In the genomic region with DNA sequence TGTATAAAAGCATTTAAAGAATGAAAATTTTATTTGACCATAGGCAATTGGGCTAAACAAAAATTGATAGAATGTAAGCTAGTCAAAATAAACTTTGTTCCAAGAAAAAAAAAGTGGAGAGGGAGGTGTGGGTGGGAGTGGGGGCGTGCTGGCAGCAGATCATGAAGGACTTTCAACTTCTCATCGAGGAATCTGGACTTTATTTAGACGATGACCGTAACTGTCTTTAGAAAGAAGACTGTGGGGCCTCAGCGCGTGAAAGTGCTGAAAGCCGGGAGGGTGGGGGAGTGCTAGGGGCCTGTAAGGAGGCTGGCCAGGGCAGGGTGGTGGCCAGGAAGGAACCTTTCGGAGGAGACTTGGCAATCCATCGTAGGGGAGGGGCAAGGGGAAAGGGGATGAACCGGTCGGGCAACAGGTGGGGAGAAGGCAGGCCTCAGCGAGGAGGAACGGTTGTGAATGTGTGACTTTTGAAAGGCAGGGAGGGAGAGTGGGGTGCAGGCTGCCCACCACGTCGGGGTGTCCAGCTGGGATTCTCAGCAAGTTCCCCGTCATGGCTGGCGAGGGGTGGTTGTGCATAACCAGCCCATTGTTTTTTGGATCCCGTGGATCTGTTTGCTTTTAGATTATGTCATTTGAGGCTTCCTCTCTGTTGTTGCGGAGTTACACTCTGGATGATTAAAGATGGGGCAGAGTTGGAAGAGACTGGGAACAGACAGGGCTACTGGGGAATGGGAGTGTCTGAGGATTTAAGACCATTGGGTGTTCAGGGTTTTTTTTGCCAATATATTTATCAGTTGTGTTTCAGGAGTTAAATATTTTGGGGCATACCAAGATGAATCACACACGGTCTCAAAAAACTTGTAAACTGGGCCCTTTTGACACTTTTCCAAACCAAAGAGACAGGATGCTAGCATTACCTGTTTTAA, we compare ENCODE assay signal across 12 cellular contexts. TPM values are rescaled to one million over a fixed set of nuclear protein-coding genes. Genes with fewer than 3 reads are reported as not detected.
DNase-seq lines count a peak whose midpoint lies in the region; ATAC-seq and TF ChIP-seq lines count a peak whose summit lies in the region.
"Had no signal": no experiment of that assay in that cellular context is flagged by ENCODE, and none has a peak within 500 bp of the region (broad histone marks: within the 10 kb centered on the region; RNA-seq: fewer than 3 reads in every experiment).

No MANE protein-coding gene starts in this region.

- H3K9me3 ChIP-seq in smooth muscle cell (replicated peaks; ENCODE audit: low read depth), result no peaks in the 10 kb centered on the region

- H3K9ac ChIP-seq in smooth muscle cell (ENCODE audit: low read depth), result no peak overlapping the region

- peaks cover 31% of the 10 kb centered on the region for H4K20me1 ChIP-seq in smooth muscle cell (ENCODE audit: low read depth)

- H3K36me3 ChIP-seq in H7 (replicated peaks; ENCODE audit: control insufficient read depth, insufficient read depth, low read length) (no peaks in the 10 kb centered on the region), smooth muscle cell (ENCODE audit: low read depth) (no peaks in the 10 kb centered on the region)

- H3K27ac ChIP-seq in smooth muscle cell (ENCODE audit: low read depth) (peak overlapping the region; percentile 24), coronary artery (no peak overlapping the region)
- H3K27ac ChIP-seq: PC-9 had no signal

- no peak overlapping the region for H3K4me3 ChIP-seq in H7 (ENCODE audit: insufficient read depth, low read depth, low read length)
- no peak overlapping the region for H3K4me3 ChIP-seq in smooth muscle cell
- no peak overlapping the region for H3K4me3 ChIP-seq in coronary artery
- H3K4me3 ChIP-seq: PC-9 had no signal

- WGBS in smooth muscle cell (ENCODE audit: low lambda C conversion rate), result 27% methylated on average over 15 of the region's 20 CpGs

- intact Hi-C loops in left colon (cut with DNase I, micrococcal nuclease), result no loop called here

- DNase-seq in H7 (peak; percentile 80), astrocyte of the hippocampus (ENCODE audit: low read depth, low spot score) (peak; percentile 33), left colon (peak; percentile 38 to 47), smooth muscle cell (lab: John Stamatoyannopoulos, UW; ENCODE audit: unreplicated experiment) (no peak), NCI-H1417 treated with DMSO at 0.1 percent for 48 hours (lab: John Stamatoyannopoulos, UW) (no peak), hippocampal formation (lab: John Stamatoyannopoulos, UW) (no peak), coronary artery (ENCODE audit: low spot score) (no peak)
- DNase-seq: immature natural killer cell, NCI-H2029 had no signal

- peaks cover 27% of the 10 kb centered on the region for H3K4me1 ChIP-seq in smooth muscle cell (ENCODE audit: low read depth)

- H3K79me2 ChIP-seq in smooth muscle cell (ENCODE audit: low read depth), result peaks cover 34% of the 10 kb centered on the region

- ATAC-seq in left colon, result peak; percentile 82
- ATAC-seq in GM21576 (IDR thresholded peaks at IDR 0.05; ENCODE audit: unreplicated experiment), result no peak

- H3K27me3 ChIP-seq in H7 (ENCODE audit: control insufficient read depth, insufficient read depth, low read length) (no peaks in the 10 kb centered on the region), smooth muscle cell (ENCODE audit: low read depth) (no peaks in the 10 kb centered on the region)

- peak overlapping the region; percentile 77 for H3K4me2 ChIP-seq in smooth muscle cell
- H3K4me2 ChIP-seq: PC-9 had no signal

- H2AFZ ChIP-seq in smooth muscle cell (ENCODE audit: low read depth), result no peak overlapping the region
- H2AFZ ChIP-seq: PC-9 had no signal

- H3F3A ChIP-seq in smooth muscle cell (ENCODE audit: low read depth), result no peaks in the 10 kb centered on the region

- TF ChIP-seq CTCF in smooth muscle cell (IDR thresholded peaks at IDR 0.05; ENCODE audit: borderline replicate concordance, insufficient read depth, poor library complexity, severe bottlenecking) (no peak), coronary artery (IDR thresholded peaks at IDR 0.05) (no peak)

RNA-seq across cellular contexts. Expression of gene HUNK, which starts 35.5 kb away (rescaled TPM):
- total RNA-seq in H7 (2014; rRNA removed; shearing (Covaris generic)), result 3.2 and 6.8 TPM in 2 replicates
- total RNA-seq in left colon, result 1 to 10 TPM; 7.1 to 9.0 TPM
- total RNA-seq in smooth muscle cell, result 5.5 and 8.6 TPM in 2 replicates
- polyA plus RNA-seq in smooth muscle cell, result 7.0 and 11.6 TPM in 2 replicates
- total RNA-seq: PC-9, pulmonary artery endothelial cell had no signal
- polyA plus RNA-seq: immature natural killer cell had no signal

Comparison
In these comparisons a context has a peak if more than half of its experiments do, and no peak if none do; other contexts are left out.
1. DNase-seq: peak in H7 (single experiment), astrocyte of the hippocampus (single experiment) and left colon (2 of 2); none in smooth muscle cell (single experiment), NCI-H1417 treated with DMSO at 0.1 percent for 48 hours (single experiment), hippocampal formation (0 of 2) and coronary artery (single experiment).